18 cellular contexts compared by ENCODE assay signal in genomic region chr10:121406823-121407545, GRCh38.
A peak's percentile ranks its signal among the peaks of the same experiment; 100 is the strongest.
DNase-seq lines count a peak whose midpoint lies in the region; ATAC-seq, FAIRE-seq and TF ChIP-seq lines count a peak whose summit lies in the region.
"Had no signal": no experiment of that assay in that cellular context is flagged by ENCODE, and none has a peak within 500 bp of the region (broad histone marks: within the 10 kb centered on the region; RNA-seq: fewer than 3 reads in every experiment).

No MANE protein-coding gene starts in this region.

- TF ChIP-seq POLR2A in breast epithelium (IDR thresholded peaks at IDR 0.05), result no peak

- H3K4me3 ChIP-seq in breast epithelium (no peak overlapping the region), kidney epithelial cell (ENCODE audit: low read depth, low read length) (no peak overlapping the region), neural progenitor cell (no peak overlapping the region)
- H3K4me3 ChIP-seq: dorsolateral prefrontal cortex, right lobe of liver, SJSA1 had no signal

- intact Hi-C loops in breast epithelium (cut with DNase I; ENCODE audit: low total_unique reads), result no loop called here

- H3K4me1 ChIP-seq in breast epithelium (peaks cover 0 to 5% of the 10 kb centered on the region in 2 donors), neural progenitor cell (peaks cover 6% of the 10 kb centered on the region)
- H3K4me1 ChIP-seq: right lobe of liver, SJSA1 had no signal

- H3K9me3 ChIP-seq in breast epithelium (no peaks in the 10 kb centered on the region), neural progenitor cell (ENCODE audit: low read depth) (no peaks in the 10 kb centered on the region)
- H3K9me3 ChIP-seq: right lobe of liver, SJSA1 had no signal

- DNase-seq in RCC 7860 (ENCODE audit: low spot score), result peak; percentile 17
- DNase-seq in breast epithelium (ENCODE audit: low spot score in 2 of 2), result peak in 1 of 2 donors; percentile 58
- DNase-seq in kidney epithelial cell (ENCODE audit: low read depth), result peak; percentile 48
- peak; percentile 94 for DNase-seq in renal cortical epithelial cell (ENCODE audit: low read depth)
- no peak for DNase-seq in neural progenitor cell (ENCODE audit: low spot score)
- DNase-seq in hepatic stellate cell (ENCODE audit: low spot score), result no peak
- DNase-seq: activated effector memory CD4-positive, alpha-beta T cell treated with anti-CD3 and anti-CD28 coated beads, Interleukin-2, amount 50 U/mL, for 16 hours; AML-193; central memory CD4-positive, alpha-beta T cell; HFFc6; left ventricle myocardium superior; PC-3; right lobe of liver; stimulated activated CD8-positive, alpha-beta memory T cell treated with anti-CD3 and anti-CD28 coated beads, Interleukin-4, amount 100 ng/mL, for 48 hours; T-helper 17 cell had no signal

- H4K20me1 ChIP-seq in neural progenitor cell (ENCODE audit: low read depth), result no peaks in the 10 kb centered on the region

- H3K36me3 ChIP-seq in breast epithelium (no peaks in the 10 kb centered on the region), kidney epithelial cell (ENCODE audit: control insufficient read depth, insufficient read depth, low read length) (no peaks in the 10 kb centered on the region), neural progenitor cell (no peaks in the 10 kb centered on the region)
- H3K36me3 ChIP-seq: right lobe of liver, SJSA1 had no signal

- no peaks in the 10 kb centered on the region for H3F3A ChIP-seq in neural progenitor cell (ENCODE audit: low read depth)

- TF ChIP-seq CTCF in breast epithelium (IDR thresholded peaks at IDR 0.05) (no peak), kidney epithelial cell (IDR thresholded peaks at IDR 0.05; ENCODE audit: insufficient read depth, low read length, poor library complexity, severe bottlenecking) (no peak), neural progenitor cell (IDR thresholded peaks at IDR 0.05) (no peak)

- H3K27me3 Mint-ChIP-seq in neural progenitor cell (ENCODE audit: insufficient read depth, low read depth), result peaks cover 9% of the 10 kb centered on the region
- H3K27me3 Mint-ChIP-seq: T-helper 17 cell had no signal

- H3K27me3 ChIP-seq in breast epithelium (no peaks in the 10 kb centered on the region), kidney epithelial cell (ENCODE audit: control insufficient read depth, insufficient read depth, low read length) (peaks cover 2% of the 10 kb centered on the region), neural progenitor cell (no peaks in the 10 kb centered on the region)
- H3K27me3 ChIP-seq: dorsolateral prefrontal cortex, right lobe of liver, SJSA1 had no signal

- no peaks in the 10 kb centered on the region for H3K79me2 ChIP-seq in neural progenitor cell (ENCODE audit: low read depth)

- H3K27ac Mint-ChIP-seq in neural progenitor cell, result no peak overlapping the region
- H3K27ac Mint-ChIP-seq: HFFc6, T-helper 17 cell had no signal

- H3K27ac ChIP-seq in breast epithelium (peak overlapping the region; percentile 71 to 83), neural progenitor cell (no peak overlapping the region)
- H3K27ac ChIP-seq: dorsolateral prefrontal cortex, right lobe of liver, SJSA1 had no signal

- no peak overlapping the region for H2AFZ ChIP-seq in neural progenitor cell (replicated peaks)

- no peak for ATAC-seq in GM18861 (IDR thresholded peaks at IDR 0.05; ENCODE audit: unreplicated experiment)
- ATAC-seq: left ventricle myocardium superior, PC-3, T-helper 17 cell had no signal

- no peak for FAIRE-seq in RCC 7860 (lab: Jason Lieb, UNC)

- no peaks in the 10 kb centered on the region for H3K9me3 Mint-ChIP-seq in neural progenitor cell

- no peaks in the 10 kb centered on the region for H3K36me3 Mint-ChIP-seq in neural progenitor cell

- no peak overlapping the region for H3K4me3 Mint-ChIP-seq in neural progenitor cell
- H3K4me3 Mint-ChIP-seq: HFFc6, T-helper 17 cell had no signal

- no peak overlapping the region for H3K9ac ChIP-seq in neural progenitor cell

- peaks cover 9% of the 10 kb centered on the region for H3K4me1 Mint-ChIP-seq in neural progenitor cell
- H3K4me1 Mint-ChIP-seq: T-helper 17 cell had no signal

- no peak overlapping the region for H3K4me2 ChIP-seq in neural progenitor cell

Comparison
In these comparisons a context has a peak if more than half of its experiments do, and no peak if none do; other contexts are left out.
1. DNase-seq: peak in RCC 7860 (single experiment), kidney epithelial cell (single experiment) and renal cortical epithelial cell (single experiment); none in neural progenitor cell (single experiment) and hepatic stellate cell (single experiment).